ENCODE assay signal across 11 cellular contexts in genomic region chr9:35687972-35688557, GRCh38. TPM values are rescaled to one million over a fixed set of nuclear protein-coding genes. Genes with fewer than 3 reads are reported as not detected.
DNase-seq lines count a peak whose midpoint lies in the region; ATAC-seq and TF ChIP-seq lines count a peak whose summit lies in the region.
"Had no signal": no experiment of that assay in that cellular context is flagged by ENCODE, and none has a peak within 500 bp of the region (broad histone marks: within the 10 kb centered on the region; RNA-seq: fewer than 3 reads in every experiment).

No MANE protein-coding gene starts in this region.

- no peak overlapping the region for H3K4me3 ChIP-seq in DOHH2 (ENCODE audit: low read length)
- peak overlapping the region; percentile 83 to 93 for H3K4me3 ChIP-seq in ascending aorta
- H3K4me3 ChIP-seq in right cardiac atrium (ENCODE audit: low read length) = peak overlapping the region; percentile 70
- peak overlapping the region; percentile 99 for H3K4me3 ChIP-seq in skeletal muscle cell (ENCODE audit: low read depth, low read length)
- H3K4me3 ChIP-seq: K562 had no signal

- ATAC-seq in right cardiac atrium (no peak), GM21515 (IDR thresholded peaks at IDR 0.05; ENCODE audit: unreplicated experiment) (no peak)
- ATAC-seq: K562 had no signal

- intact Hi-C loops in ascending aorta (cut with DNase I) (loop anchor here (2.0 kb wide), 1 partner anchor 83 kb away; the partner anchor contains the start of gene TESK1), right cardiac atrium (cut with DNase I) (no loop called here)

- 59% methylated on average over 2 of the region's 2 CpGs for WGBS in right cardiac atrium

- no peaks in the 10 kb centered on the region for H3K9me2 ChIP-seq in DOHH2 (replicated peaks; ENCODE audit: control insufficient read depth, low read length)

- no peak for TF ChIP-seq CTCF in DOHH2 (IDR thresholded peaks at IDR 0.05; ENCODE audit: low read depth, low read length, poor library complexity, severe bottlenecking)
- TF ChIP-seq CTCF in ascending aorta (IDR thresholded peaks at IDR 0.05) = no peak

- H3K4me1 ChIP-seq in DOHH2 (ENCODE audit: control insufficient read depth, low read length) (peaks cover 49% of the 10 kb centered on the region), ascending aorta (peaks cover 14 to 31% of the 10 kb centered on the region in 2 donors), right cardiac atrium (ENCODE audit: control insufficient read depth, insufficient read depth, low read length) (peaks cover 2% of the 10 kb centered on the region)

- no peak overlapping the region for H3K27ac ChIP-seq in DOHH2 (ENCODE audit: low read depth, low read length)
- H3K27ac ChIP-seq in ascending aorta = peak overlapping the region; percentile 93 to 97
- peak overlapping the region; percentile 76 for H3K27ac ChIP-seq in right cardiac atrium (ENCODE audit: low read length)

- H3K27me3 ChIP-seq in DOHH2 (ENCODE audit: control insufficient read depth, low read length) = no peaks in the 10 kb centered on the region
- no peaks in the 10 kb centered on the region for H3K27me3 ChIP-seq in ascending aorta
- no peaks in the 10 kb centered on the region for H3K27me3 ChIP-seq in right cardiac atrium (ENCODE audit: control insufficient read depth, insufficient read depth)

- peaks cover 8% of the 10 kb centered on the region; the same call in 1 of the 2 replicates for H3F3A ChIP-seq in DOHH2 (ENCODE audit: control insufficient read depth, insufficient read depth)

- H3K36me3 ChIP-seq in DOHH2 (ENCODE audit: control insufficient read depth, low read length) = no peaks in the 10 kb centered on the region
- peaks cover 52 to 64% of the 10 kb centered on the region in 2 donors for H3K36me3 ChIP-seq in ascending aorta

- H3K4me2 ChIP-seq in DOHH2 (ENCODE audit: low read length) = peak overlapping the region; percentile 52

- H3K9me3 ChIP-seq in DOHH2 (ENCODE audit: control insufficient read depth, insufficient read depth, low read length) = no peaks in the 10 kb centered on the region
- no peaks in the 10 kb centered on the region for H3K9me3 ChIP-seq in ascending aorta
- H3K9me3 ChIP-seq in right cardiac atrium (ENCODE audit: control insufficient read depth, low read length) = no peaks in the 10 kb centered on the region

- no peaks in the 10 kb centered on the region for H4K20me1 ChIP-seq in DOHH2 (ENCODE audit: control insufficient read depth, insufficient read depth, low read depth, low read length)

- no peak for DNase-seq in ascending aorta (ENCODE audit: low spot score in 2 of 2)
- DNase-seq in right cardiac atrium = peak in 1 of 3 donors; percentile 58
- no peak for DNase-seq in skeletal muscle cell (ENCODE audit: low read depth)
- DNase-seq in NCI-H526 treated with DMSO at 0.1 percent for 48 hours (lab: John Stamatoyannopoulos, UW) = no peak
- no peak for DNase-seq in NCI-H2196 (lab: John Stamatoyannopoulos, UW; ENCODE audit: unreplicated experiment)
- no peak for DNase-seq in NCI-H1417 (lab: John Stamatoyannopoulos, UW)
- DNase-seq: activated naive CD4-positive, alpha-beta T cell; NCI-H524 treated with DMSO at 0.1 percent for 48 hours had no signal

- no peaks in the 10 kb centered on the region for H3K79me2 ChIP-seq in DOHH2 (ENCODE audit: control insufficient read depth, low read length)

RNA-seq across cellular contexts. Expression of gene TPM2, which starts 1.7 kb away (rescaled TPM):
- 1,923 TPM for total RNA-seq in ascending aorta
- total RNA-seq in right cardiac atrium = 100 to 1,000 TPM; 573 to 840 (median 738) TPM
- polyA plus RNA-seq in right cardiac atrium = 2,123 TPM

RNA-seq across cellular contexts. Expression of gene CA9, which starts 14.3 kb away (rescaled TPM):
- 3.9 TPM for total RNA-seq in ascending aorta
- 1 to 10 TPM in 3 of 4 donors, not detected in 1; 1.0 to 1.2 (median 1.1) TPM for total RNA-seq in right cardiac atrium
- 1.4 TPM for polyA plus RNA-seq in right cardiac atrium

RNA-seq across cellular contexts. Expression of gene ARHGEF39, which starts 23.1 kb away (rescaled TPM):
- total RNA-seq in ascending aorta = 1.1 TPM
- under 1 TPM in 3 of 4 donors, not detected in 1; 0.29 to 0.50 (median 0.34) TPM for total RNA-seq in right cardiac atrium
- 0.52 TPM for polyA plus RNA-seq in right cardiac atrium

RNA-seq across cellular contexts. Expression of gene CCDC107, which starts 30.0 kb away (rescaled TPM):
- total RNA-seq in ascending aorta (67.6 TPM), right cardiac atrium (10 to 100 TPM; 54.7 to 61.6 (median 60.1) TPM)
- polyA plus RNA-seq in right cardiac atrium = 75.0 TPM

RNA-seq across cellular contexts. Expression of gene RMRP, which starts 30.2 kb away (rescaled TPM):
- total RNA-seq in ascending aorta (17,070 TPM), right cardiac atrium (over 10,000 TPM; 19,654 to 22,919 (median 21,195) TPM)
- 218 TPM for polyA plus RNA-seq in right cardiac atrium
